8 cellular contexts compared by ENCODE assay signal in the genomic region with DNA sequence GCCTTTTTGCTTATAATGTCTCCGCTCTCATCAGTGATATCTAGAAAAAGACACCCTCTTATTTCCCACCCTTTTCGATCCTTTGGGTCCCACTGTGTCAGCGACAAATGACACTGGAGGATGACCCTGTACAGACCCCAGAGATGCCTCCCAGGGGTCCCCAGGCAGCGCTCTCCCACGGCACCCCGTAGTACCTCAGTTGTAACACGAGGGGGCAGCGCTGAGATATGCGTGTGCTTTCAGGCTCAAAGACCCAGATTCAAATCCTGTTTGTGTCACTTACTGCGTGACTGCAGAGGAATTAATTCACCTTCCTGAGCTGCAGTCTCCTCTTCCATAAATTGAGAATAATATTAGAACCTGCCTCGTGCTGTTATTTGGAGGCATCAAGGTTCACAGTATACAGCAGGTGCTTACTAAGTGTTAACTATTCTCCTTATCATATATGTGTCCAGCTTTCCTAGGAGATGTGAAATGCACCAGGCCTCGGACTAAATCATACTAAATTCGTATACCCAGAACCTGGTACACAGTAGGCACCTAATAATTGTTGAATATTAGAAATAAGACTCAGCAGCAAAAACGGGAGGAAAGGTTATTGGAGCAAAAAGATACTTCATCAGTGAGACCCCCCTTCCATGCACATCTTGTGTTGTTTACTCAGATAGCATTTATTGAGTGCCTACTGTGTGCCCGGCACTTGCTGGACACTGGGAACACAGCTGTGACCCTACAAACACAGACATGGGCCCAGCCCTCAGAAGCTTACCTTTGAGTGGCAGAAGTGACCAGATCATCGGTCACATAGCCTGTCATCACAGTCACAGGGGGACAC.
DNase-seq lines count a peak whose midpoint lies in the region; ATAC-seq and TF ChIP-seq lines count a peak whose summit lies in the region.

No MANE protein-coding gene starts in this region.

- H3K27ac ChIP-seq in suprapubic skin = no peak overlapping the region

- no peaks in the 10 kb centered on the region for H3K36me3 ChIP-seq in suprapubic skin

- no peaks in the 10 kb centered on the region for H3K9me3 ChIP-seq in suprapubic skin

- peak; percentile 22 for DNase-seq in DMS53 (lab: John Stamatoyannopoulos, UW)
- no peak for DNase-seq in DMS53 treated with DMSO at 0.1 percent for 48 hours (lab: John Stamatoyannopoulos, UW; ENCODE audit: unreplicated experiment)
- peak; percentile 40 for DNase-seq in KBM-7
- DNase-seq in astrocyte of the cerebellum (ENCODE audit: low read depth) = no peak
- no peak for DNase-seq in osteocyte (ENCODE audit: extremely low spot score, unreplicated experiment)
- no peak for DNase-seq in posterior cingulate gyrus
- no peak for DNase-seq in suprapubic skin (ENCODE audit: low spot score in 2 of 2)

- H3K4me3 ChIP-seq in astrocyte of the cerebellum (ENCODE audit: low read depth, low read length) = no peak overlapping the region
- no peak overlapping the region for H3K4me3 ChIP-seq in suprapubic skin

- H3K4me1 Mint-ChIP-seq in osteocyte (ENCODE audit: unreplicated experiment) = no peaks in the 10 kb centered on the region

- H3K36me3 Mint-ChIP-seq in osteocyte (ENCODE audit: unreplicated experiment) = no peaks in the 10 kb centered on the region

- no peak for ATAC-seq in GM19023 (IDR thresholded peaks at IDR 0.05; ENCODE audit: unreplicated experiment)

- TF ChIP-seq EP300 in suprapubic skin (IDR thresholded peaks at IDR 0.05) = no peak

- TF ChIP-seq POLR2A in suprapubic skin (IDR thresholded peaks at IDR 0.05) = no peak

- peaks cover 32% of the 10 kb centered on the region for H3K27me3 Mint-ChIP-seq in osteocyte (ENCODE audit: unreplicated experiment)

- H3K9me3 Mint-ChIP-seq in osteocyte (ENCODE audit: unreplicated experiment) = no peaks in the 10 kb centered on the region

- intact Hi-C loops in posterior cingulate gyrus (cut with DNase I) = no loop called here

- H3K4me3 Mint-ChIP-seq in osteocyte (ENCODE audit: unreplicated experiment) = no peak overlapping the region

- TF ChIP-seq CTCF in astrocyte of the cerebellum (IDR thresholded peaks at IDR 0.05; ENCODE audit: low read depth, low read length, missing control alignments) (peak; percentile 49), osteocyte (IDR thresholded peaks at IDR 0.05) (peak; percentile 45), suprapubic skin (IDR thresholded peaks at IDR 0.05) (peak in 1 of 2 donors; percentile 34)

- peaks cover 31% of the 10 kb centered on the region for H3K27me3 ChIP-seq in suprapubic skin

- peaks cover 6% of the 10 kb centered on the region for H3K4me1 ChIP-seq in suprapubic skin

- no peak overlapping the region for H3K27ac Mint-ChIP-seq in osteocyte (ENCODE audit: unreplicated experiment)

- in situ Hi-C loops in KBM-7 (cut with MboI; ENCODE audit: low pct_unique_long_range_greater_than_20kb, low sequenced_read_pairs) (no loop called here), astrocyte of the cerebellum (cut with HindIII; ENCODE audit: low sequenced_read_pairs) (loop anchor here (10.0 kb wide), 1 partner anchor 76 kb away; no protein-coding TSS in a partner anchor)

- WGBS in suprapubic skin = 86% methylated on average over 16 of the region's 16 CpGs

Comparison
In these comparisons a context has a peak if more than half of its experiments do, and no peak if none do; other contexts are left out.
1. DNase-seq: peak in DMS53 (single experiment) and KBM-7 (single experiment); none in DMS53 treated with DMSO at 0.1 percent for 48 hours (single experiment), astrocyte of the cerebellum (single experiment), osteocyte (single experiment), posterior cingulate gyrus (0 of 10) and suprapubic skin (0 of 2).